Comparison of ENCODE assay signal across 2 cellular contexts in the genomic region with DNA sequence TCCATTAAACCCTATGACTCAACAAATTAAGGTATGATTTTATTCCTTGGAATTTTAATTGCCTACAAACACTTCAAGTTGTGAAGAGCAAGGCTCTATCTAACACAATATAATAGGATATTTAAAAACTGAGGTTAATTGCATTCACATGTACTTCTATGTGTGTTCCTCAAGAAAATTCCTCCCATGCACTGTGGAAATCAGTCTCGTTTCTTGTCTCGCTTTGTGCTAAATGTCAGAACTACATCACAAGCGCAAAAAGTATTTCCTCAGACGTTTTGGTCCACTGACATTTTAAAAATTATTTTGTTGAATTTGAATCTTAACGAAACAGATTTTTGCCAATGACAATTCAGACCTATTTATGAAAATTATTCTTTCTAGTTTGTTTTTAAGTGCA.
TF ChIP-seq lines count a peak whose summit lies in the region.

No MANE protein-coding gene starts in this region.

TF ChIP-seq in GM23338, 12 proteins besides CTCF, POLR2A, EP300 and RAD21 (continued from another document):
- TF ChIP-seq, protein P1, sequence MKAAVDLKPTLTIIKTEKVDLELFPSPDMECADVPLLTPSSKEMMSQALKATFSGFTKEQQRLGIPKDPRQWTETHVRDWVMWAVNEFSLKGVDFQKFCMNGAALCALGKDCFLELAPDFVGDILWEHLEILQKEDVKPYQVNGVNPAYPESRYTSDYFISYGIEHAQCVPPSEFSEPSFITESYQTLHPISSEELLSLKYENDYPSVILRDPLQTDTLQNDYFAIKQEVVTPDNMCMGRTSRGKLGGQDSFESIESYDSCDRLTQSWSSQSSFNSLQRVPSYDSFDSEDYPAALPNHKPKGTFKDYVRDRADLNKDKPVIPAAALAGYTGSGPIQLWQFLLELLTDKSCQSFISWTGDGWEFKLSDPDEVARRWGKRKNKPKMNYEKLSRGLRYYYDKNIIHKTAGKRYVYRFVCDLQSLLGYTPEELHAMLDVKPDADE (IDR thresholded peaks at IDR 0.05) = no peak
- no peak for TF ChIP-seq ZNF331 (CRISPR knock-in tag; IDR thresholded peaks at IDR 0.05; ENCODE audit: low read depth)
- TF ChIP-seq, protein P2, sequence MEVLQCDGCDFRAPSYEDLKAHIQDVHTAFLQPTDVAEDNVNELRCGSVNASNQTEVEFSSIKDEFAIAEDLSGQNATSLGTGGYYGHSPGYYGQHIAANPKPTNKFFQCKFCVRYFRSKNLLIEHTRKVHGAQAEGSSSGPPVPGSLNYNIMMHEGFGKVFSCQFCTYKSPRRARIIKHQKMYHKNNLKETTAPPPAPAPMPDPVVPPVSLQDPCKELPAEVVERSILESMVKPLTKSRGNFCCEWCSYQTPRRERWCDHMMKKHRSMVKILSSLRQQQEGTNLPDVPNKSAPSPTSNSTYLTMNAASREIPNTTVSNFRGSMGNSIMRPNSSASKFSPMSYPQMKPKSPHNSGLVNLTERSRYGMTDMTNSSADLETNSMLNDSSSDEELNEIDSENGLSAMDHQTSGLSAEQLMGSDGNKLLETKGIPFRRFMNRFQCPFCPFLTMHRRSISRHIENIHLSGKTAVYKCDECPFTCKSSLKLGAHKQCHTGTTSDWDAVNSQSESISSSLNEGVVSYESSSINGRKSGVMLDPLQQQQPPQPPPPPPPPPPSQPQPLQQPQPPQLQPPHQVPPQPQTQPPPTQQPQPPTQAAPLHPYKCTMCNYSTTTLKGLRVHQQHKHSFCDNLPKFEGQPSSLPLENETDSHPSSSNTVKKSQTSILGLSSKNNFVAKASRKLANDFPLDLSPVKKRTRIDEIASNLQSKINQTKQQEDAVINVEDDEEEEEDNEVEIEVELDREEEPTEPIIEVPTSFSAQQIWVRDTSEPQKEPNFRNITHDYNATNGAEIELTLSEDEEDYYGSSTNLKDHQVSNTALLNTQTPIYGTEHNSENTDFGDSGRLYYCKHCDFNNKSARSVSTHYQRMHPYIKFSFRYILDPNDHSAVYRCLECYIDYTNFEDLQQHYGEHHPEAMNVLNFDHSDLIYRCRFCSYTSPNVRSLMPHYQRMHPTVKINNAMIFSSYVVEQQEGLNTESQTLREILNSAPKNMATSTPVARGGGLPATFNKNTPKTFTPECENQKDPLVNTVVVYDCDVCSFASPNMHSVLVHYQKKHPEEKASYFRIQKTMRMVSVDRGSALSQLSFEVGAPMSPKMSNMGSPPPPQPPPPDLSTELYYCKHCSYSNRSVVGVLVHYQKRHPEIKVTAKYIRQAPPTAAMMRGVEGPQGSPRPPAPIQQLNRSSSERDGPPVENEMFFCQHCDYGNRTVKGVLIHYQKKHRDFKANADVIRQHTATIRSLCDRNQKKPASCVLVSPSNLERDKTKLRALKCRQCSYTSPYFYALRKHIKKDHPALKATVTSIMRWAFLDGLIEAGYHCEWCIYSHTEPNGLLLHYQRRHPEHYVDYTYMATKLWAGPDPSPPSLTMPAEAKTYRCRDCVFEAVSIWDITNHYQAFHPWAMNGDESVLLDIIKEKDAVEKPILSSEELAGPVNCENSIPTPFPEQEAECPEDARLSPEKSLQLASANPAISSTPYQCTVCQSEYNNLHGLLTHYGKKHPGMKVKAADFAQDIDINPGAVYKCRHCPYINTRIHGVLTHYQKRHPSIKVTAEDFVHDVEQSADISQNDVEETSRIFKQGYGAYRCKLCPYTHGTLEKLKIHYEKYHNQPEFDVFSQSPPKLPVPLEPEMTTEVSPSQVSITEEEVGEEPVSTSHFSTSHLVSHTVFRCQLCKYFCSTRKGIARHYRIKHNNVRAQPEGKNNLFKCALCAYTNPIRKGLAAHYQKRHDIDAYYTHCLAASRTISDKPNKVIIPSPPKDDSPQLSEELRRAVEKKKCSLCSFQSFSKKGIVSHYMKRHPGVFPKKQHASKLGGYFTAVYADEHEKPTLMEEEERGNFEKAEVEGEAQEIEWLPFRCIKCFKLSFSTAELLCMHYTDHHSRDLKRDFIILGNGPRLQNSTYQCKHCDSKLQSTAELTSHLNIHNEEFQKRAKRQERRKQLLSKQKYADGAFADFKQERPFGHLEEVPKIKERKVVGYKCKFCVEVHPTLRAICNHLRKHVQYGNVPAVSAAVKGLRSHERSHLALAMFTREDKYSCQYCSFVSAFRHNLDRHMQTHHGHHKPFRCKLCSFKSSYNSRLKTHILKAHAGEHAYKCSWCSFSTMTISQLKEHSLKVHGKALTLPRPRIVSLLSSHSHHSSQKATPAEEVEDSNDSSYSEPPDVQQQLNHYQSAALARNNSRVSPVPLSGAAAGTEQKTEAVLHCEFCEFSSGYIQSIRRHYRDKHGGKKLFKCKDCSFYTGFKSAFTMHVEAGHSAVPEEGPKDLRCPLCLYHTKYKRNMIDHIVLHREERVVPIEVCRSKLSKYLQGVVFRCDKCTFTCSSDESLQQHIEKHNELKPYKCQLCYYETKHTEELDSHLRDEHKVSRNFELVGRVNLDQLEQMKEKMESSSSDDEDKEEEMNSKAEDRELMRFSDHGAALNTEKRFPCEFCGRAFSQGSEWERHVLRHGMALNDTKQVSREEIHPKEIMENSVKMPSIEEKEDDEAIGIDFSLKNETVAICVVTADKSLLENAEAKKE (CRISPR knock-in tag; IDR thresholded peaks at IDR 0.05) = no peak
- TF ChIP-seq, protein P3, sequence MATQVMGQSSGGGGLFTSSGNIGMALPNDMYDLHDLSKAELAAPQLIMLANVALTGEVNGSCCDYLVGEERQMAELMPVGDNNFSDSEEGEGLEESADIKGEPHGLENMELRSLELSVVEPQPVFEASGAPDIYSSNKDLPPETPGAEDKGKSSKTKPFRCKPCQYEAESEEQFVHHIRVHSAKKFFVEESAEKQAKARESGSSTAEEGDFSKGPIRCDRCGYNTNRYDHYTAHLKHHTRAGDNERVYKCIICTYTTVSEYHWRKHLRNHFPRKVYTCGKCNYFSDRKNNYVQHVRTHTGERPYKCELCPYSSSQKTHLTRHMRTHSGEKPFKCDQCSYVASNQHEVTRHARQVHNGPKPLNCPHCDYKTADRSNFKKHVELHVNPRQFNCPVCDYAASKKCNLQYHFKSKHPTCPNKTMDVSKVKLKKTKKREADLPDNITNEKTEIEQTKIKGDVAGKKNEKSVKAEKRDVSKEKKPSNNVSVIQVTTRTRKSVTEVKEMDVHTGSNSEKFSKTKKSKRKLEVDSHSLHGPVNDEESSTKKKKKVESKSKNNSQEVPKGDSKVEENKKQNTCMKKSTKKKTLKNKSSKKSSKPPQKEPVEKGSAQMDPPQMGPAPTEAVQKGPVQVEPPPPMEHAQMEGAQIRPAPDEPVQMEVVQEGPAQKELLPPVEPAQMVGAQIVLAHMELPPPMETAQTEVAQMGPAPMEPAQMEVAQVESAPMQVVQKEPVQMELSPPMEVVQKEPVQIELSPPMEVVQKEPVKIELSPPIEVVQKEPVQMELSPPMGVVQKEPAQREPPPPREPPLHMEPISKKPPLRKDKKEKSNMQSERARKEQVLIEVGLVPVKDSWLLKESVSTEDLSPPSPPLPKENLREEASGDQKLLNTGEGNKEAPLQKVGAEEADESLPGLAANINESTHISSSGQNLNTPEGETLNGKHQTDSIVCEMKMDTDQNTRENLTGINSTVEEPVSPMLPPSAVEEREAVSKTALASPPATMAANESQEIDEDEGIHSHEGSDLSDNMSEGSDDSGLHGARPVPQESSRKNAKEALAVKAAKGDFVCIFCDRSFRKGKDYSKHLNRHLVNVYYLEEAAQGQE (IDR thresholded peaks at IDR 0.05; ENCODE audit: unreplicated experiment) = no peak

TF ChIP-seq in SK-N-SH, 30 proteins besides CTCF, POLR2A, EP300 and RAD21 (continued from another document):
- TF ChIP-seq, protein P4, sequence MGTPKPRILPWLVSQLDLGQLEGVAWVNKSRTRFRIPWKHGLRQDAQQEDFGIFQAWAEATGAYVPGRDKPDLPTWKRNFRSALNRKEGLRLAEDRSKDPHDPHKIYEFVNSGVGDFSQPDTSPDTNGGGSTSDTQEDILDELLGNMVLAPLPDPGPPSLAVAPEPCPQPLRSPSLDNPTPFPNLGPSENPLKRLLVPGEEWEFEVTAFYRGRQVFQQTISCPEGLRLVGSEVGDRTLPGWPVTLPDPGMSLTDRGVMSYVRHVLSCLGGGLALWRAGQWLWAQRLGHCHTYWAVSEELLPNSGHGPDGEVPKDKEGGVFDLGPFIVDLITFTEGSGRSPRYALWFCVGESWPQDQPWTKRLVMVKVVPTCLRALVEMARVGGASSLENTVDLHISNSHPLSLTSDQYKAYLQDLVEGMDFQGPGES (IDR thresholded peaks at IDR 0.05; ENCODE audit: low read depth, low read length) = no peak
- TF ChIP-seq MEF2A (IDR thresholded peaks at IDR 0.05; ENCODE audit: borderline replicate concordance, low read depth) = no peak
TF ChIP-seq in SK-N-SH: peak in this region for 0.
